ENCODE assay signal across 8 cellular contexts in the genomic region with DNA sequence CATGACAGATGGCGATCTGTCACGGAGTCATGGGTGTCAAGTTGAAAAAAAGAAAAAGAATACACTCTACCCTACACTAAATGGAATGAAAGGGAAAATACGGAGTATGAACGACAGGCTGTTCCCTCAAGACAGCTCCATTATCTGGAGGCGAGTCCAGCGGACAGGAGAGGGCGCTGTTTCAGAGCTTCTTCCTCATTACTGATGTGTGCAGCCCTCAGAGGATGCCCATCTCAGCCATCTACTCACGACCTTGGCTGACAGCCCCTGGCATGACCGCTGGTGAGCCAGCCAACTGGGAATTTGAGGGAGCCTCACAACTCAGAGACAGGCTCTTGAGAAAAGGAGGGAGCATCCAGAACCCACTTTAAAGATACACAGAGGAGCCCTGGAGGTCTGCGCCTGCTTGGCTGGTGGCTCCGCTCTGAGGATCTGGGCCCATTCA. TPM values are rescaled to one million over a fixed set of nuclear protein-coding genes. Genes with fewer than 3 reads are reported as not detected.
DNase-seq lines count a peak whose midpoint lies in the region; ATAC-seq lines count a peak whose summit lies in the region.

No MANE protein-coding gene starts in this region.

- no peaks in the 10 kb centered on the region for H3K36me3 ChIP-seq in CD8-positive, alpha-beta memory T cell (ENCODE audit: insufficient read depth, low read length)

- no peaks in the 10 kb centered on the region for H3K9me3 ChIP-seq in CD8-positive, alpha-beta memory T cell (ENCODE audit: low read length)

- H3K27me3 ChIP-seq in CD8-positive, alpha-beta memory T cell (ENCODE audit: insufficient read depth, low read length, poor library complexity, severe bottlenecking): no peaks in the 10 kb centered on the region

- peak overlapping the region in 6 of 7 donors; percentile 17 to 76 (median 45) for H3K4me3 Mint-ChIP-seq in CD8-positive, alpha-beta memory T cell
- no peak overlapping the region for H3K4me3 Mint-ChIP-seq in memory B cell

- no peak overlapping the region for H3K27ac ChIP-seq in CD8-positive, alpha-beta memory T cell (ENCODE audit: low read depth, low read length)

- H3K9me3 Mint-ChIP-seq in CD8-positive, alpha-beta memory T cell: no peaks in the 10 kb centered on the region
- H3K9me3 Mint-ChIP-seq in memory B cell: no peaks in the 10 kb centered on the region

- peak; percentile 43 to 84 (median 64) for DNase-seq in CD8-positive, alpha-beta memory T cell
- DNase-seq in NCI-H446 treated with DMSO at 0.1 percent for 48 hours (lab: John Stamatoyannopoulos, UW) (peak; percentile 73), memory B cell (ENCODE audit: low spot score in 2 of 2) (peak; percentile 76 to 77)
- DNase-seq in activated CD4-positive, alpha-beta T cell treated with anti-CD3 and anti-CD28 coated beads, Interleukin-2, amount 50 U/mL, for 1 hour: peak; percentile 82
- peak; percentile 67 for DNase-seq in effector CD4-positive, alpha-beta T cell
- peak; percentile 46 for DNase-seq in stimulated activated CD8-positive, alpha-beta memory T cell treated with anti-CD3 and anti-CD28 coated beads, Interleukin-15, amount 100 ng/mL, for 24 hours (ENCODE audit: low read depth)

- CTCF ChIA-PET in CD8-positive, alpha-beta memory T cell (lab: Charles Lee): interaction anchor here (0.6 to 5.9 kb wide), 29 partner anchors 10 to 205 kb away, joined by 3 to 60 read pairs (median 4); no protein-coding TSS in a partner anchor

- H3K4me1 ChIP-seq in CD8-positive, alpha-beta memory T cell (ENCODE audit: insufficient read depth, low read length): peaks cover 48% of the 10 kb centered on the region

- H3K4me3 ChIP-seq in CD8-positive, alpha-beta memory T cell (ENCODE audit: low read length): no peak overlapping the region

- POLR2A ChIA-PET in CD8-positive, alpha-beta memory T cell (lab: Charles Lee): interaction anchor here (1.2 kb wide), 1 partner anchor 144 kb away, joined by 8 read pairs; no protein-coding TSS in a partner anchor

- peak overlapping the region in 7 of 8 donors; percentile 35 to 99 (median 85) for H3K27ac Mint-ChIP-seq in CD8-positive, alpha-beta memory T cell
- peak overlapping the region; percentile 99 for H3K27ac Mint-ChIP-seq in memory B cell

- H3K4me1 Mint-ChIP-seq in CD8-positive, alpha-beta memory T cell: peaks cover 54 to 55% (median 54%) of the 10 kb centered on the region in 3 donors
- peaks cover 49% of the 10 kb centered on the region for H3K4me1 Mint-ChIP-seq in memory B cell

- H3K27me3 Mint-ChIP-seq in CD8-positive, alpha-beta memory T cell: no peaks in the 10 kb centered on the region
- H3K27me3 Mint-ChIP-seq in memory B cell: no peaks in the 10 kb centered on the region

- peak; percentile 25 for ATAC-seq in GM21786 (IDR thresholded peaks at IDR 0.05; ENCODE audit: unreplicated experiment)
- ATAC-seq in memory B cell (ENCODE audit: low read depth): peak; percentile 18
- ATAC-seq in GM18502 (IDR thresholded peaks at IDR 0.05; ENCODE audit: poor library complexity, unreplicated experiment): no peak

- no peaks in the 10 kb centered on the region for H3K36me3 Mint-ChIP-seq in CD8-positive, alpha-beta memory T cell
- H3K36me3 Mint-ChIP-seq in memory B cell: no peaks in the 10 kb centered on the region

RNA-seq across cellular contexts. Expression of a gene that starts 49.6 kb away (rescaled TPM):
- 10 to 100 TPM; 54.9 to 60.1 TPM for total RNA-seq in CD8-positive, alpha-beta memory T cell
- polyA plus RNA-seq in CD8-positive, alpha-beta memory T cell: 17.7 TPM
